ENCODE assay signal across 8 cellular contexts in the genomic region with DNA sequence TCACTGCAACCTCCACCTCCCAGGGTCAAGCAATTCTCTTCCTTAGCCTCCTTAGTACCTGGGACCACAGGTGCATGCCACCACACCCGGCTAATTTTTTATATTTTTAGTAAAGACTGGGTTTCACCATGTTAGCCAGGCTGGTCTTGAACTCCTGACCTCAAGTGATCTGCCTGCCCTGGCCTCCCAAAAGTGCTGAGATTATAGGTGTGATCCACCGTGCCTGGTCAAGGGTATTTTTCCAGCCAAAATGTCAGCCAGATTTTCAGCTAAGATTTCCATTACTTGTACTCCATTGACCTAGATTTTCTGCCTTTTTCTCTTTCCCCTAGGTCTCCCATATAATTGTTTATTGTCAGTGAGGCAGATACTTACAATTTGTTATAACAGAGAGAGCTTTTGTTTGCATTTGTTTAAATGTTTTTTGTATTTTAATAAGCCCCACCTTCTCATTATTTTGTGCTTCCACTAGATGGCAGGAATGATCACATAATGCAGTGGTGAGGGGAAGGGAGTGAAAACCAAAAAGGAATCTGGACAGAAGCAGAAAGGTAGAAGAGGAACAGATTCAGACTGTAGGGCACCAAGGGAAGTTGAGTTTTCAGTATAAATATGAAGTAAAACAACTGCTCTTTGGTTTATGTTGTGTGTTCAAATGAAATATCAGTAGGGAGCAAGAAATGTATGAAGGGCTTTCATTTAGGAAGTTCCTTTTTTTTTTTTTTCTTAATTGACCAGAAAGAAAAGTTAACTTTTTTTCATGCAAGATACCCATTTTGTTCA. TPM values are rescaled to one million over a fixed set of nuclear protein-coding genes. Genes with fewer than 3 reads are reported as not detected.
DNase-seq lines count a peak whose midpoint lies in the region; ATAC-seq and TF ChIP-seq lines count a peak whose summit lies in the region.

No MANE protein-coding gene starts in this region.

- no peaks in the 10 kb centered on the region for H3K9me3 Mint-ChIP-seq in naive B cell

- DNase-seq in NCI-H82 (lab: John Stamatoyannopoulos, UW) (peak; percentile 55), NCI-H82 treated with DMSO at 0.1 percent for 48 hours (lab: John Stamatoyannopoulos, UW; ENCODE audit: unreplicated experiment) (no peak), HuH-7 (ENCODE audit: low spot score) (peak; percentile 81), RWPE1 (ENCODE audit: low spot score) (peak; percentile 40), epithelial cell of esophagus (ENCODE audit: low read depth) (peak; percentile 55), naive B cell (peak; percentile 34), mucosa of gallbladder (ENCODE audit: low spot score) (no peak)
- DNase-seq in activated CD4-positive, CD25-positive, alpha-beta regulatory T cell (lab: John Stamatoyannopoulos, UW), result no peak

- H3K4me3 ChIP-seq in epithelial cell of esophagus (ENCODE audit: low read length), result no peak overlapping the region

- CTCF ChIA-PET in RWPE1 (lab: Yijun Ruan, JAX), result interaction anchor here (0.6 to 1.8 kb wide), 13 partner anchors 10 to 874 kb away, joined by 3 to 10 read pairs (median 4); a partner anchor contains a TSS

- POLR2A ChIA-PET in RWPE1 (lab: Yijun Ruan, JAX; ENCODE audit: low non-redundant PET), result no interaction called here

- H3K36me3 Mint-ChIP-seq in naive B cell, result peaks cover 8 to 23% of the 10 kb centered on the region in 2 donors

- H3K4me3 Mint-ChIP-seq in naive B cell, result no peak overlapping the region

- ATAC-seq in naive B cell (ENCODE audit: low read depth in 2 of 2), result peak; percentile 62 to 76

- H3K27ac Mint-ChIP-seq in naive B cell, result peak overlapping the region in 5 of 6 donors; percentile 44 to 96 (median 60)

- H3K4me1 Mint-ChIP-seq in naive B cell, result peaks cover 4 to 7% (median 6%) of the 10 kb centered on the region in 3 donors

- H3K27me3 Mint-ChIP-seq in naive B cell, result no peaks in the 10 kb centered on the region

- H3K27ac ChIP-seq in RWPE1, result no peak overlapping the region

- TF ChIP-seq CTCF in RWPE1 (conservative IDR thresholded peaks at IDR 0.05; ENCODE audit: low read depth) (peak; percentile 77), epithelial cell of esophagus (IDR thresholded peaks at IDR 0.05; ENCODE audit: insufficient read depth, low read depth, low read length, missing control alignments) (peak; percentile 69)

RNA-seq across cellular contexts. Expression of a gene that starts 29.7 kb away (rescaled TPM):
- polyA plus RNA-seq in naive B cell (ENCODE audit: low read depth in 6 of 6), result 10 to 100 TPM; 18.3 to 27.2 (median 24.9) TPM
- 22.8 TPM for total RNA-seq in mucosa of gallbladder

RNA-seq across cellular contexts. Expression of a gene that starts 53.0 kb away (rescaled TPM):
- polyA plus RNA-seq in naive B cell (ENCODE audit: low read depth in 6 of 6), result 100 to 1,000 TPM in 4 of 6 donors, 10 to 100 TPM in 2; 90.8 to 109 (median 101) TPM
- 137 TPM for total RNA-seq in mucosa of gallbladder

Comparison
In these comparisons a context has a peak if more than half of its experiments do, and no peak if none do; other contexts are left out.
1. DNase-seq: peak in NCI-H82 (single experiment), HuH-7 (single experiment), RWPE1 (single experiment), epithelial cell of esophagus (single experiment) and naive B cell (single experiment); none in NCI-H82 treated with DMSO at 0.1 percent for 48 hours (single experiment), mucosa of gallbladder (single experiment) and activated CD4-positive, CD25-positive, alpha-beta regulatory T cell (0 of 4).